In the genomic region with DNA sequence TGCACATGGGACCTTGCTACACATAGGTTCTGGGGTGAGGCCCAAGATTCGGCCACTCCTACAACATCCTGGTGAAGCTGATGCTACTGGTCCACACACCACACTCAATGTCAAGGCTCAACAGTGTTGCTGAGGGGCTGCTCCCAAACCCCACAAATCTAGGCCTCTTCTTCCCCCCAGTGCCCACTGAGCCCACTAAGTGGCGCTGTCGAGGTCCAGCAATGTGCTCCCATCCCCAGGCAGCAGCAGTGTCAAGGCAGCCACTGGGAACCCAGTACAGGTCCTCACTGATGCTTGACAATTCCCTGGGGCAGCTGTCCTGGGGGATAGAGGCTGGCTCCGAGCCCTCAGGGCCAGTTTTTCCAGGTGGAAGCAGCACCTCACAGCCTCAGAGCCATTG, we compare ENCODE assay signal across 9 cellular contexts. TPM values are rescaled to one million over a fixed set of nuclear protein-coding genes. Genes with fewer than 3 reads are reported as not detected.
A peak's percentile ranks its signal among the peaks of the same experiment; 100 is the strongest.
DNase-seq lines count a peak whose midpoint lies in the region; ATAC-seq and TF ChIP-seq lines count a peak whose summit lies in the region.
"Had no signal": no experiment of that assay in that cellular context is flagged by ENCODE, and none has a peak within 500 bp of the region (broad histone marks: within the 10 kb centered on the region; RNA-seq: fewer than 3 reads in every experiment).

No MANE protein-coding gene starts in this region.

- DNase-seq in D341Med (ENCODE audit: low spot score) = peak; percentile 63
- DNase-seq in foreskin fibroblast = peak in 1 of 2 donors; percentile 43
- DNase-seq in substantia nigra (lab: John Stamatoyannopoulos, UW) = no peak
- no peak for DNase-seq in omental fat pad (ENCODE audit: low spot score)

- no peak overlapping the region for H3K27ac ChIP-seq in substantia nigra (ENCODE audit: low read depth, low read length, poor library complexity, severe bottlenecking)
- H3K27ac ChIP-seq: SJSA1 had no signal

- ATAC-seq in GM18868 (IDR thresholded peaks at IDR 0.05; ENCODE audit: unreplicated experiment) (peak; percentile 55), SK-N-SH treated with all-trans-retinoic acid at 6 μM for 48 hours (peak; percentile 83), GM19023 (IDR thresholded peaks at IDR 0.05; ENCODE audit: unreplicated experiment) (no peak), GM21367 (IDR thresholded peaks at IDR 0.05; ENCODE audit: unreplicated experiment) (no peak), omental fat pad (ENCODE audit: low FRiP score) (no peak)

- TF ChIP-seq CTCF in foreskin fibroblast (IDR thresholded peaks at IDR 0.05; ENCODE audit: low read depth, low read length) (peak; percentile 45), omental fat pad (IDR thresholded peaks at IDR 0.05) (no peak)

- no peak overlapping the region for H3K4me3 ChIP-seq in foreskin fibroblast (ENCODE audit: low read depth in 1 of 2, low read length in 2 of 2)
- H3K4me3 ChIP-seq: SJSA1 had no signal

TF ChIP-seq in SK-N-SH treated with all-trans-retinoic acid at 6 μM for 48 hours, 23 proteins besides CTCF, POLR2A, EP300 and RAD21:
- no peak for TF ChIP-seq BACH2 (CRISPR knock-in tag; IDR thresholded peaks at IDR 0.05; ENCODE audit: borderline replicate concordance)
- no peak for TF ChIP-seq RARB (CRISPR knock-in tag; IDR thresholded peaks at IDR 0.05)
- TF ChIP-seq TCF4 (CRISPR knock-in tag; IDR thresholded peaks at IDR 0.05; ENCODE audit: borderline replicate concordance) = no peak
- TF ChIP-seq GLIS3 (CRISPR knock-in tag; IDR thresholded peaks at IDR 0.05) = no peak
- no peak for TF ChIP-seq ESRRG (CRISPR knock-in tag; IDR thresholded peaks at IDR 0.05)
- no peak for TF ChIP-seq ARNTL (CRISPR knock-in tag; IDR thresholded peaks at IDR 0.05; ENCODE audit: borderline replicate concordance, low read depth)
- no peak for TF ChIP-seq ZNF8 (CRISPR knock-in tag; IDR thresholded peaks at IDR 0.05)

RNA-seq across cellular contexts. Expression of gene SCN5A, which starts 21.5 kb away (rescaled TPM):
- under 1 TPM in 3 of 4 donors, not detected in 1; 0.06 to 0.79 (median 0.09) TPM for total RNA-seq in omental fat pad

Comparison
In these comparisons a context has a peak if more than half of its experiments do, and no peak if none do; other contexts are left out.
1. ATAC-seq: peak in GM18868 (single experiment) and SK-N-SH treated with all-trans-retinoic acid at 6 μM for 48 hours (single experiment); none in GM19023 (single experiment), GM21367 (single experiment) and omental fat pad (single experiment).